ENCODE assay signal across 26 cellular contexts in the genomic region with DNA sequence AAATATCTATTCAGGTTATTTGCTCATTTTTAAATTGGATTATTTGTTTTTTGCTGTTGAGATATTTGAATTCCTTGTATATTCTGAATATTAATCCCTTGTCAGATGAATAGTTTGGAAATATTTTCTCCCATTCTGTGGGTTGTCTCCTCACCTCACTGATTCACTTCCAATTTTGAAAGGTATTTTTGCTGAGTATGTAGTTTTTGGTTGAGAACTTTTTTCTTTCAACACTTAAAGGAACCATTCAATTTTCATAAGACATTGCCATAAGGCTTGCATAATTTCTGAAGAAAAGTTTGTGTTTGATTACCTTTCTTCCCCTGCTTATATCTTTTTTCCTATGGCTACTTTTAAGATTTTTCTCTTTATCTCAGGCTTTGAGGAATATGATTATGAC. TPM values are rescaled to one million over a fixed set of nuclear protein-coding genes. Genes with fewer than 3 reads are reported as not detected.
DNase-seq lines count a peak whose midpoint lies in the region; ATAC-seq, FAIRE-seq and TF ChIP-seq lines count a peak whose summit lies in the region.
"Had no signal": no experiment of that assay in that cellular context is flagged by ENCODE, and none has a peak within 500 bp of the region (broad histone marks: within the 10 kb centered on the region; RNA-seq: fewer than 3 reads in every experiment).

No MANE protein-coding gene starts in this region.

- FAIRE-seq in A549 (lab: Jason Lieb, UNC) = no peak
- FAIRE-seq in G401.6 (lab: Jason Lieb, UNC) = peak; percentile 67
- FAIRE-seq in K562 (lab: Jason Lieb, UNC) = no peak
- FAIRE-seq: A204.1, GM12891, GM19239 had no signal

- H2BK120ac ChIP-seq in IMR-90 (ENCODE audit: low read depth, low read length) = no peak overlapping the region

- no peak overlapping the region for H2AK5ac ChIP-seq in IMR-90 (ENCODE audit: low read depth, low read length)

- H3K4ac ChIP-seq in IMR-90 (ENCODE audit: low read depth, low read length) = no peak overlapping the region

- no peak overlapping the region for H3K27ac ChIP-seq in A549
- H3K27ac ChIP-seq in IMR-90 (ENCODE audit: insufficient read depth, low read length) = no peak overlapping the region
- H3K27ac ChIP-seq in K562 (ENCODE audit: extremely low read depth, low read depth, low read length) = no peak overlapping the region
- H3K27ac ChIP-seq in prostate gland = no peak overlapping the region
- H3K27ac ChIP-seq: BLaER1 treated with 17β-estradiol and CSF1 and Interleukin-3, amounts not matched to agents 10 nM and 100 nM; C4-2B had no signal

- in situ Hi-C loops in IMR-90 (cut with MboI; ENCODE audit: low sequenced_read_pairs) = no loop called here
- in situ Hi-C loops in K562 (cut with MboI) = no loop called here

- BruUV-seq in IMR-90 (replicated peaks; lab: Mats Ljungman, UMichigan) (no TSS peak), K562 (replicated peaks; lab: Mats Ljungman, UMichigan) (no TSS peak)

- H3K36me3 ChIP-seq in IMR-90 (ENCODE audit: control insufficient read depth, insufficient read depth, low read length) (no peaks in the 10 kb centered on the region), K562 (ENCODE audit: control insufficient read depth, insufficient read depth, low read length) (no peaks in the 10 kb centered on the region), prostate gland (no peaks in the 10 kb centered on the region)
- H3K36me3 ChIP-seq: BLaER1 treated with 17β-estradiol and CSF1 and Interleukin-3, amounts not matched to agents 10 nM and 100 nM had no signal

- intact Hi-C loops in IMR-90 (cut with micrococcal nuclease) (no loop called here), K562 (cut with micrococcal nuclease) (no loop called here), prostate gland (cut with DNase I) (no loop called here), left cardiac atrium (cut with DNase I) (no loop called here)

- H3K56ac ChIP-seq in IMR-90 (ENCODE audit: extremely low read depth, insufficient read depth, low read length) = no peak overlapping the region

- H3K9me3 ChIP-seq in A549 (peaks cover 19% of the 10 kb centered on the region), IMR-90 (ENCODE audit: control insufficient read depth, insufficient read depth, low read length) (peaks cover 4% of the 10 kb centered on the region), K562 (replicated peaks; ENCODE audit: control insufficient read depth, insufficient read depth, low read depth, low read length) (peaks cover 5% of the 10 kb centered on the region), prostate gland (no peaks in the 10 kb centered on the region)

- no peaks in the 10 kb centered on the region for H3K79me2 ChIP-seq in K562 (ENCODE audit: control insufficient read depth, insufficient read depth, low read length)

- no peak for TF ChIP-seq POLR2A in A549 (IDR thresholded peaks at IDR 0.05; ENCODE audit: low read length)
- no peak for TF ChIP-seq POLR2A in IMR-90 (IDR thresholded peaks at IDR 0.05; ENCODE audit: low read depth, low read length)
- no peak for TF ChIP-seq POLR2A in K562 (conservative IDR thresholded peaks at IDR 0.05)
- TF ChIP-seq POLR2A in prostate gland (IDR thresholded peaks at IDR 0.05) = no peak

- TF ChIP-seq RAD21 in A549 (conservative IDR thresholded peaks at IDR 0.05 in 1 of 2, IDR thresholded peaks at IDR 0.05 in 1 of 2) = no peak
- no peak for TF ChIP-seq RAD21 in IMR-90 (IDR thresholded peaks at IDR 0.05; ENCODE audit: low read length)
- TF ChIP-seq RAD21 in K562 (CRISPR knock-in tag; conservative IDR thresholded peaks at IDR 0.05 in 1 of 2, IDR thresholded peaks at IDR 0.05 in 1 of 2) = no peak

- DNase-seq in A549 (ENCODE audit: low read depth in 1 of 2, low spot score in 1 of 2) (no peak), IMR-90 (no peak), K562 (ENCODE audit: extremely low read depth in 1 of 4, low spot score in 3 of 4) (no peak), NCI-H1092 treated with DMSO at 0.1 percent for 48 hours (lab: John Stamatoyannopoulos, UW) (no peak), CD1c-positive myeloid dendritic cell (ENCODE audit: extremely low spot score) (no peak), prostate gland (ENCODE audit: low spot score) (no peak), left cardiac atrium (no peak)
- DNase-seq: 8988T; AML-193; CD4-positive, alpha-beta memory T cell; CD4-positive, CD25-positive, alpha-beta regulatory T cell; CD8-positive, alpha-beta memory T cell; COR-L47; DMS 273 treated with DMSO at 0.1 percent for 48 hours; DMS153; DMS53; DMS79; DND-41; EL; GF-D8 had no signal

- no peak overlapping the region for H2BK5ac ChIP-seq in IMR-90 (ENCODE audit: low read depth, low read length, poor library complexity, severe bottlenecking)

- no peak overlapping the region for H3K4me2 ChIP-seq in A549
- H3K4me2 ChIP-seq in IMR-90 (ENCODE audit: low read depth, low read length) = no peak overlapping the region
- no peak overlapping the region for H3K4me2 ChIP-seq in K562 (ENCODE audit: insufficient read depth, low read length)
- H3K4me2 ChIP-seq: BLaER1 treated with 17β-estradiol and CSF1 and Interleukin-3, amounts not matched to agents 10 nM and 100 nM had no signal

- no peak overlapping the region for H4K91ac ChIP-seq in IMR-90 (ENCODE audit: insufficient read depth, low read depth, low read length)

- dilution Hi-C loops in IMR-90 (cut with HindIII; ENCODE audit: low sequenced_read_pairs, unreplicated experiment) = no loop called here

- no peak overlapping the region for H2BK20ac ChIP-seq in IMR-90 (ENCODE audit: low read depth, low read length)

- H3K9ac ChIP-seq in IMR-90 (ENCODE audit: low read depth, low read length) (no peak overlapping the region), K562 (ENCODE audit: insufficient read depth in 1 of 2, low read depth in 2 of 2, low read length in 2 of 2) (no peak overlapping the region)
- H3K9ac ChIP-seq: BLaER1 treated with 17β-estradiol and CSF1 and Interleukin-3, amounts not matched to agents 10 nM and 100 nM had no signal

- no peak overlapping the region for H3K23ac ChIP-seq in IMR-90 (ENCODE audit: low read depth, low read length)

- no peaks in the 10 kb centered on the region for H3K79me1 ChIP-seq in IMR-90 (ENCODE audit: low read depth in 1 of 2, low read length in 2 of 2)

- H3K14ac ChIP-seq in IMR-90 (replicated peaks; ENCODE audit: low read depth, low read length) = no peak overlapping the region

- H3K9me1 ChIP-seq in IMR-90 (ENCODE audit: insufficient read depth, low read length) = no peaks in the 10 kb centered on the region
- H3K9me1 ChIP-seq in K562 (ENCODE audit: control insufficient read depth, insufficient read depth, low read length) = no peaks in the 10 kb centered on the region

- H2AK9ac ChIP-seq in IMR-90 (replicated peaks; ENCODE audit: low read depth, low read length, poor library complexity) = no peak overlapping the region

- no peak overlapping the region for H2BK15ac ChIP-seq in IMR-90 (ENCODE audit: low read depth, low read length)

- no peaks in the 10 kb centered on the region for H4K20me1 ChIP-seq in IMR-90 (ENCODE audit: insufficient read depth, low read length)
- H4K20me1 ChIP-seq in K562 (replicated peaks; ENCODE audit: control insufficient read depth, insufficient read depth, low read length) = no peaks in the 10 kb centered on the region
- H4K20me1 ChIP-seq: BLaER1 treated with 17β-estradiol and CSF1 and Interleukin-3, amounts not matched to agents 10 nM and 100 nM had no signal

- ATAC-seq in A549 = no peak
- ATAC-seq in IMR-90 (ENCODE audit: low read depth) = no peak
- ATAC-seq in K562 = no peak
- ATAC-seq in left cardiac atrium = no peak

- H3K27me3 ChIP-seq in IMR-90 (ENCODE audit: control insufficient read depth, insufficient read depth, low read length) (no peaks in the 10 kb centered on the region), K562 (ENCODE audit: control insufficient read depth in 2 of 2, insufficient read depth in 2 of 2, low read length in 2 of 2) (no peaks in the 10 kb centered on the region), prostate gland (replicated peaks; ENCODE audit: insufficient read depth) (no peaks in the 10 kb centered on the region)
- H3K27me3 ChIP-seq: BLaER1 treated with 17β-estradiol and CSF1 and Interleukin-3, amounts not matched to agents 10 nM and 100 nM had no signal

- TF ChIP-seq CTCF in A549 (IDR thresholded peaks at IDR 0.05) = no peak
- TF ChIP-seq CTCF in IMR-90 (conservative IDR thresholded peaks at IDR 0.05; ENCODE audit: low read depth, low read length) = no peak
- no peak for TF ChIP-seq CTCF in K562 (IDR thresholded peaks at IDR 0.05 in 2 of 3, conservative IDR thresholded peaks at IDR 0.05 in 1 of 3; ENCODE audit: insufficient read depth in 2 of 3, low read depth in 1 of 3, low read length in 3 of 3)
- TF ChIP-seq CTCF in prostate gland (IDR thresholded peaks at IDR 0.05) = no peak

- CTCF ChIA-PET in A549 (lab: Yijun Ruan, JAX) = no interaction called here
- CTCF ChIA-PET in IMR-90 (lab: Yijun Ruan, JAX) = no interaction called here
- CTCF ChIA-PET in K562 (lab: Yijun Ruan, JAX; ENCODE audit: low intra/inter-chr PET ratio) = no interaction called here

- POLR2A ChIA-PET in A549 (lab: Yijun Ruan, JAX) (no interaction called here), IMR-90 (lab: Charles Lee; ENCODE audit: unreplicated experiment) (no interaction called here), K562 (lab: Yijun Ruan, JAX) (no interaction called here)

- TF ChIP-seq EP300 in A549 (IDR thresholded peaks at IDR 0.05) (no peak), K562 (IDR thresholded peaks at IDR 0.05; ENCODE audit: low read length) (no peak)

- no peak overlapping the region for H2AFZ ChIP-seq in IMR-90 (replicated peaks; ENCODE audit: low read length, poor library complexity)
- H2AFZ ChIP-seq in K562 (ENCODE audit: low read depth, low read length) = no peak overlapping the region

- H4K5ac ChIP-seq in IMR-90 (ENCODE audit: low read depth, low read length) = no peak overlapping the region

- no peak overlapping the region for H3K4me3 ChIP-seq in A549
- no peak overlapping the region for H3K4me3 ChIP-seq in IMR-90 (ENCODE audit: insufficient read depth, low read depth, low read length)
- H3K4me3 ChIP-seq in K562 = no peak overlapping the region
- no peak overlapping the region for H3K4me3 ChIP-seq in prostate gland
- H3K4me3 ChIP-seq: BLaER1 treated with 17β-estradiol and CSF1 and Interleukin-3, amounts not matched to agents 10 nM and 100 nM had no signal

- H3K18ac ChIP-seq in IMR-90 (ENCODE audit: low read depth, low read length) = no peak overlapping the region

- H3K4me1 ChIP-seq in A549 (no peaks in the 10 kb centered on the region), IMR-90 (ENCODE audit: control insufficient read depth, insufficient read depth, low read length) (peaks cover 2% of the 10 kb centered on the region; the same call in 1 of the 2 replicates), K562 (replicated peaks in 1 of 2; ENCODE audit: control insufficient read depth in 2 of 2, insufficient read depth in 2 of 2, low read length in 2 of 2) (no peaks in the 10 kb centered on the region), prostate gland (replicated peaks) (no peaks in the 10 kb centered on the region)
- H3K4me1 ChIP-seq: BLaER1 treated with 17β-estradiol and CSF1 and Interleukin-3, amounts not matched to agents 10 nM and 100 nM had no signal

- H4K8ac ChIP-seq in IMR-90 (ENCODE audit: low read depth in 2 of 2, low read length in 2 of 2) = no peak overlapping the region

RNA-seq across cellular contexts. Expression of gene SCRN1, which starts 8.9 kb away (rescaled TPM):
- polyA plus RNA-seq in A549 (2011; rRNA removed) (80.0 and 88.9 TPM in 2 replicates), A549 (2017; fragmentation: RNase III; extraction: RNeasy Plus Mini Kit Qiagen cat#74134 plus additional on column Dnase treatment) (46.2 to 49.7 TPM (median 49.1 TPM) in 3 replicates), IMR-90 (2012; rRNA removed) (49.2 and 57.1 TPM in 2 replicates), K562 (2011; rRNA removed) (0.15 and 0.60 TPM in 2 replicates), K562 (2014; fragmentation: Illumina TruSeq; extraction: Trizol) (0.13 and 0.24 TPM in 2 replicates), K562 (2014; fragmentation: Nextera tagmentation; extraction: Ambion mirVana) (under 1 TPM; 0.20 to 0.34 TPM), K562 (2014; rRNA removed) (0.09 and 0.20 TPM in 2 replicates)
- 19.3 and 23.4 TPM in 2 replicates for polyA plus RNA-seq in A549 (2012; cell fraction: cytosol; rRNA removed)
- 16.8 and 22.4 TPM in 2 replicates for polyA plus RNA-seq in A549 (2012; cell fraction: nucleus; rRNA removed)
- 71.8 and 78.4 TPM in 2 replicates for polyA minus RNA-seq in A549 (2011; rRNA and poly(A)+ RNA removed)
- total RNA-seq in IMR-90 (2012; rRNA removed) (124 and 141 TPM in 2 replicates), K562 (2014; rRNA removed) (0.16 and 1.4 TPM in 2 replicates), K562 (2014; rRNA removed; fragmentation: Illumina TruSeq; extraction: Trizol) (0.15 and 0.19 TPM in 2 replicates), K562 (2015; rRNA removed; fragmentation: Illumina TruSeq; extraction: Trizol) (0.18 and 0.34 TPM in 2 replicates), K562 (2021) (0.33 and 0.49 TPM in 2 replicates), prostate gland (10 to 100 TPM; 33.8 to 99.8 TPM), left cardiac atrium (10 to 100 TPM; 22.9 to 32.1 TPM)
- 22.1 and 25.6 TPM in 2 replicates for polyA plus RNA-seq in IMR-90 (2012; cell fraction: cytosol; rRNA removed)
- 18.4 and 54.4 TPM in 2 replicates for polyA plus RNA-seq in IMR-90 (2012; cell fraction: nucleus; rRNA removed; ENCODE audit: low replicate concordance)
- 0.07 and 0.35 TPM in 2 replicates for total RNA-seq in K562 (2011; cell fraction: chromatin; rRNA removed; ENCODE audit: low replicate concordance)
- under 0.01 and 0.13 TPM in 2 replicates for total RNA-seq in K562 (2011; cell fraction: nucleolus; rRNA removed)
- 0.23 and 0.37 TPM in 2 replicates for total RNA-seq in K562 (2011; cell fraction: nucleoplasm; rRNA removed)
- 0.10 and 0.24 TPM in 2 replicates for polyA plus RNA-seq in K562 (2011; cell fraction: cytosol; rRNA removed)
- polyA plus RNA-seq in K562 (2011; cell fraction: nucleus; rRNA removed) = 0.06 and 0.28 TPM in 2 replicates
- 0.14 and 0.19 TPM in 2 replicates for polyA plus RNA-seq in K562 (2012)
- polyA minus RNA-seq in K562 (2011; rRNA and poly(A)+ RNA removed) = 0.18 and 0.51 TPM in 2 replicates
- polyA minus RNA-seq in K562 (2011; cell fraction: cytosol; rRNA and poly(A)+ RNA removed) = 0.57 and 1.2 TPM in 2 replicates
- polyA minus RNA-seq in K562 (2011; cell fraction: nucleus; rRNA and poly(A)+ RNA removed) = 0.11 TPM in 1 of 2 replicates, not detected in the other

RNA-seq across cellular contexts. Expression of gene FKBP14, which starts 28.0 kb away (rescaled TPM):
- polyA plus RNA-seq in A549 (2011; rRNA removed) = 17.7 and 22.8 TPM in 2 replicates
- 3.7 and 3.9 TPM in 2 replicates for polyA plus RNA-seq in A549 (2012; cell fraction: cytosol; rRNA removed)
- 1.6 and 2.3 TPM in 2 replicates for polyA plus RNA-seq in A549 (2012; cell fraction: nucleus; rRNA removed)
- 10.6 to 11.1 TPM (median 10.7 TPM) in 3 replicates for polyA plus RNA-seq in A549 (2017; fragmentation: RNase III; extraction: RNeasy Plus Mini Kit Qiagen cat#74134 plus additional on column Dnase treatment)
- polyA minus RNA-seq in A549 (2011; rRNA and poly(A)+ RNA removed) = 4.7 and 6.4 TPM in 2 replicates
- 27.1 and 45.0 TPM in 2 replicates for total RNA-seq in IMR-90 (2012; rRNA removed)
- 21.8 and 26.3 TPM in 2 replicates for polyA plus RNA-seq in IMR-90 (2012; rRNA removed)
- 5.9 and 7.5 TPM in 2 replicates for polyA plus RNA-seq in IMR-90 (2012; cell fraction: cytosol; rRNA removed)
- 1.6 and 9.7 TPM in 2 replicates for polyA plus RNA-seq in IMR-90 (2012; cell fraction: nucleus; rRNA removed; ENCODE audit: low replicate concordance)
- 31.4 and 70.2 TPM in 2 replicates for total RNA-seq in K562 (2011; cell fraction: chromatin; rRNA removed; ENCODE audit: low replicate concordance)
- 21.6 and 22.7 TPM in 2 replicates for total RNA-seq in K562 (2011; cell fraction: nucleolus; rRNA removed)
- total RNA-seq in K562 (2011; cell fraction: nucleoplasm; rRNA removed) = 37.8 and 59.8 TPM in 2 replicates
- 5.3 and 9.2 TPM in 2 replicates for total RNA-seq in K562 (2014; rRNA removed)
- 27.9 and 33.3 TPM in 2 replicates for total RNA-seq in K562 (2014; rRNA removed; fragmentation: Illumina TruSeq; extraction: Trizol)
- total RNA-seq in K562 (2015; rRNA removed; fragmentation: Illumina TruSeq; extraction: Trizol) = 17.6 and 19.1 TPM in 2 replicates
- 13.4 and 15.3 TPM in 2 replicates for total RNA-seq in K562 (2021)
- 23.1 and 26.9 TPM in 2 replicates for polyA plus RNA-seq in K562 (2011; rRNA removed)
- polyA plus RNA-seq in K562 (2011; cell fraction: cytosol; rRNA removed) = 4.3 and 12.2 TPM in 2 replicates
- polyA plus RNA-seq in K562 (2011; cell fraction: nucleus; rRNA removed) = 7.8 and 10.1 TPM in 2 replicates
- 10.6 and 12.8 TPM in 2 replicates for polyA plus RNA-seq in K562 (2012)
- polyA plus RNA-seq in K562 (2014; fragmentation: Illumina TruSeq; extraction: Trizol) = 14.9 and 20.5 TPM in 2 replicates
- 10 to 100 TPM; 10.3 to 12.4 TPM for polyA plus RNA-seq in K562 (2014; fragmentation: Nextera tagmentation; extraction: Ambion mirVana)
- polyA plus RNA-seq in K562 (2014; rRNA removed) = 14.3 and 15.3 TPM in 2 replicates
- 25.1 and 31.6 TPM in 2 replicates for polyA minus RNA-seq in K562 (2011; rRNA and poly(A)+ RNA removed)
- 7.8 and 8.0 TPM in 2 replicates for polyA minus RNA-seq in K562 (2011; cell fraction: cytosol; rRNA and poly(A)+ RNA removed)
- polyA minus RNA-seq in K562 (2011; cell fraction: nucleus; rRNA and poly(A)+ RNA removed) = 11.0 and 20.3 TPM in 2 replicates
- total RNA-seq in prostate gland = 1 to 10 TPM; 8.4 to 9.5 TPM
- total RNA-seq in left cardiac atrium = 10 to 100 TPM; 14.3 to 17.6 TPM

RNA-seq across cellular contexts. Expression of gene PLEKHA8, which starts 29.7 kb away (rescaled TPM):
- 10.6 and 10.9 TPM in 2 replicates for polyA plus RNA-seq in A549 (2011; rRNA removed)
- 1.7 TPM in 2 replicates for polyA plus RNA-seq in A549 (2012; cell fraction: cytosol; rRNA removed)
- polyA plus RNA-seq in A549 (2012; cell fraction: nucleus; rRNA removed) = 0.94 and 1.8 TPM in 2 replicates
- 5.9 to 6.6 TPM (median 6.2 TPM) in 3 replicates for polyA plus RNA-seq in A549 (2017; fragmentation: RNase III; extraction: RNeasy Plus Mini Kit Qiagen cat#74134 plus additional on column Dnase treatment)
- polyA minus RNA-seq in A549 (2011; rRNA and poly(A)+ RNA removed) = 8.5 and 9.8 TPM in 2 replicates
- 9.7 and 13.6 TPM in 2 replicates for total RNA-seq in IMR-90 (2012; rRNA removed)
- 2.9 and 3.6 TPM in 2 replicates for polyA plus RNA-seq in IMR-90 (2012; rRNA removed)
- polyA plus RNA-seq in IMR-90 (2012; cell fraction: cytosol; rRNA removed) = 0.76 and 0.88 TPM in 2 replicates
- 1.0 and 5.6 TPM in 2 replicates for polyA plus RNA-seq in IMR-90 (2012; cell fraction: nucleus; rRNA removed; ENCODE audit: low replicate concordance)
- total RNA-seq in K562 (2011; cell fraction: chromatin; rRNA removed; ENCODE audit: low replicate concordance) = 13.8 and 31.1 TPM in 2 replicates
- total RNA-seq in K562 (2011; cell fraction: nucleolus; rRNA removed) = 6.5 and 8.7 TPM in 2 replicates
- 20.2 and 32.7 TPM in 2 replicates for total RNA-seq in K562 (2011; cell fraction: nucleoplasm; rRNA removed)
- total RNA-seq in K562 (2014; rRNA removed) = 9.5 and 10.0 TPM in 2 replicates
- 14.5 and 16.0 TPM in 2 replicates for total RNA-seq in K562 (2014; rRNA removed; fragmentation: Illumina TruSeq; extraction: Trizol)
- total RNA-seq in K562 (2015; rRNA removed; fragmentation: Illumina TruSeq; extraction: Trizol) = 12.0 and 12.8 TPM in 2 replicates
- total RNA-seq in K562 (2021) = 14.6 and 16.3 TPM in 2 replicates
- polyA plus RNA-seq in K562 (2011; rRNA removed) = 12.4 and 15.1 TPM in 2 replicates
- 3.1 and 8.1 TPM in 2 replicates for polyA plus RNA-seq in K562 (2011; cell fraction: cytosol; rRNA removed)
- 11.5 and 23.8 TPM in 2 replicates for polyA plus RNA-seq in K562 (2011; cell fraction: nucleus; rRNA removed)
- 7.7 and 8.1 TPM in 2 replicates for polyA plus RNA-seq in K562 (2012)
- 10.3 and 11.8 TPM in 2 replicates for polyA plus RNA-seq in K562 (2014; fragmentation: Illumina TruSeq; extraction: Trizol)
- polyA plus RNA-seq in K562 (2014; fragmentation: Nextera tagmentation; extraction: Ambion mirVana) = 1 to 10 TPM; 3.2 to 3.9 TPM
- polyA plus RNA-seq in K562 (2014; rRNA removed) = 6.0 and 7.8 TPM in 2 replicates
- polyA minus RNA-seq in K562 (2011; rRNA and poly(A)+ RNA removed) = 19.2 and 27.7 TPM in 2 replicates
- 7.1 and 8.4 TPM in 2 replicates for polyA minus RNA-seq in K562 (2011; cell fraction: cytosol; rRNA and poly(A)+ RNA removed)
- polyA minus RNA-seq in K562 (2011; cell fraction: nucleus; rRNA and poly(A)+ RNA removed) = 12.5 and 25.8 TPM in 2 replicates
- 10 to 100 TPM in 1 of 2 donors, 1 to 10 TPM in 1; 5.5 to 12.0 TPM for total RNA-seq in prostate gland
- 1 to 10 TPM; 4.5 to 5.3 TPM for total RNA-seq in left cardiac atrium

Comparison
In these comparisons a context has a peak if more than half of its experiments do, and no peak if none do; other contexts are left out.
1. RNA of gene SCRN1, which starts 8.9 kb away (total RNA-seq): 124 to 141 TPM in IMR-90, 33.8 to 99.8 TPM in prostate gland and 22.9 to 32.1 TPM in left cardiac atrium; under 0.01 to 1.4 TPM in K562; every median in the first group is over 10 times any median in the second.
2. Of the 35 proteins assayed by ChIP-seq in both K562 and A549: peak only in K562: none; only in A549: none; in both: MAFK; in neither: 34.